Comparison of ENCODE assay signal across 23 cellular contexts in genomic region chr11:93002380-93002779, GRCh38. TPM values are rescaled to one million over a fixed set of nuclear protein-coding genes. Genes with fewer than 3 reads are reported as not detected.
"Had no signal": no experiment of that assay in that cellular context is flagged by ENCODE, and none has a peak within 500 bp of the region (broad histone marks: within the 10 kb centered on the region; RNA-seq: fewer than 3 reads in every experiment).

No MANE protein-coding gene starts in this region.

- H3K9ac ChIP-seq: SK-N-SH had no signal

- H3K27ac ChIP-seq: HL-60, RWPE1 had no signal

- H3K9me2 ChIP-seq: SK-N-SH had no signal

- DNase-seq: Karpas-422, KG1, MM.1S, NCI-H1092 treated with DMSO at 0.1 percent for 48 hours, NCI-H1436, NCI-H187, NCI-H2029, NCI-H2081 treated with DMSO at 0.1 percent for 48 hours, NCI-H2171, NCI-H226, NCI-H446, NCI-H510A, NCI-H524 treated with DMSO at 0.1 percent for 48 hours, NCI-H69, NCI-H774, SHP77, SK-N-SH, SW 1271 had no signal

- ATAC-seq: Panc1 had no signal

- H3K4me2 ChIP-seq: SK-N-SH had no signal

- H3K9me3 ChIP-seq: SK-N-SH had no signal

- FAIRE-seq: HTR-8/SVneo had no signal

RNA-seq across cellular contexts. Expression of gene MTNR1B, which starts 32.9 kb away (rescaled TPM):
- total RNA-seq: SK-MEL-5 had no signal
- polyA plus RNA-seq: SK-N-SH had no signal
